15 cellular contexts compared by ENCODE assay signal in genomic region chr1:27133158-27133557, GRCh38. TPM values are rescaled to one million over a fixed set of nuclear protein-coding genes. Genes with fewer than 3 reads are reported as not detected.
DNase-seq lines count a peak whose midpoint lies in the region; ATAC-seq and TF ChIP-seq lines count a peak whose summit lies in the region.
"Had no signal": no experiment of that assay in that cellular context is flagged by ENCODE, and none has a peak within 500 bp of the region (broad histone marks: within the 10 kb centered on the region; RNA-seq: fewer than 3 reads in every experiment).

No MANE protein-coding gene starts in this region.

- peaks cover 57% of the 10 kb centered on the region for H3K4me1 Mint-ChIP-seq in activated B cell treated with CpG ODN at 0.5 μM for 24 hours

- no peak overlapping the region for H3K4me3 ChIP-seq in right atrium auricular region
- no peak overlapping the region for H3K4me3 ChIP-seq in psoas muscle
- H3K4me3 ChIP-seq in PC-3 (ENCODE audit: low read length), result no peak overlapping the region
- no peak overlapping the region for H3K4me3 ChIP-seq in sigmoid colon
- H3K4me3 ChIP-seq: SK-N-MC had no signal

- H3K79me2 ChIP-seq in PC-3 (ENCODE audit: low read length), result peaks cover 18% of the 10 kb centered on the region

- H3K27ac ChIP-seq in right atrium auricular region (peak overlapping the region; percentile 65 to 66), psoas muscle (peak overlapping the region; percentile 54), PC-3 (ENCODE audit: low read length) (no peak overlapping the region), sigmoid colon (no peak overlapping the region)
- H3K27ac ChIP-seq: SK-N-MC had no signal

- ATAC-seq in activated B cell treated with CpG ODN at 0.5 μM for 24 hours (ENCODE audit: low read depth) (no peak), psoas muscle (no peak), PC-3 (no peak)

- H3K27me3 ChIP-seq in right atrium auricular region (no peaks in the 10 kb centered on the region), psoas muscle (ENCODE audit: insufficient read depth in 3 of 3, low read length in 2 of 3) (no peaks in the 10 kb centered on the region), PC-3 (ENCODE audit: low read length) (no peaks in the 10 kb centered on the region), sigmoid colon (no peaks in the 10 kb centered on the region)
- H3K27me3 ChIP-seq: BE2C had no signal

- peaks cover under 1% of the 10 kb centered on the region for H3K36me3 Mint-ChIP-seq in activated B cell treated with CpG ODN at 0.5 μM for 24 hours (ENCODE audit: low read depth)

- no TSS peak for BruUV-seq in PC-3 (replicated peaks; lab: Mats Ljungman, UMichigan)

- H3K36me3 ChIP-seq in right atrium auricular region (no peaks in the 10 kb centered on the region), psoas muscle (ENCODE audit: insufficient read depth in 1 of 2, low read depth in 1 of 2) (no peaks in the 10 kb centered on the region), PC-3 (ENCODE audit: low read depth, low read length) (peaks cover 5% of the 10 kb centered on the region; the same call in 1 of the 2 replicates), sigmoid colon (no peaks in the 10 kb centered on the region)
- H3K36me3 ChIP-seq: BE2C had no signal

- H3K9me3 ChIP-seq in right atrium auricular region, result no peaks in the 10 kb centered on the region
- H3K9me3 ChIP-seq in psoas muscle, result no peaks in the 10 kb centered on the region
- no peaks in the 10 kb centered on the region for H3K9me3 ChIP-seq in PC-3 (ENCODE audit: low read length)
- no peaks in the 10 kb centered on the region for H3K9me3 ChIP-seq in sigmoid colon
- H3K9me3 ChIP-seq: BE2C had no signal

- H3K4me3 Mint-ChIP-seq in activated B cell treated with CpG ODN at 0.5 μM for 24 hours, result no peak overlapping the region
- H3K4me3 Mint-ChIP-seq: H9 had no signal

- no peak for TF ChIP-seq POLR2A in sigmoid colon (IDR thresholded peaks at IDR 0.05)

- intact Hi-C loops in cardiac septum (cut with DNase I) (no loop called here), activated B cell treated with CpG ODN at 0.5 μM for 24 hours (cut with micrococcal nuclease) (no loop called here), psoas muscle (cut with DNase I) (no loop called here), PC-3 (cut with micrococcal nuclease) (no loop called here), sigmoid colon (cut with DNase I) (no loop called here)

- H3K9me2 ChIP-seq in PC-3 (replicated peaks; ENCODE audit: low read length), result no peaks in the 10 kb centered on the region

- TF ChIP-seq CTCF in right atrium auricular region (IDR thresholded peaks at IDR 0.05), result no peak
- TF ChIP-seq CTCF in activated B cell treated with CpG ODN at 0.5 μM for 24 hours (IDR thresholded peaks at IDR 0.05), result no peak
- TF ChIP-seq CTCF in psoas muscle (IDR thresholded peaks at IDR 0.05), result no peak
- TF ChIP-seq CTCF in PC-3 (conservative IDR thresholded peaks at IDR 0.05; ENCODE audit: low read depth, low read length), result no peak
- TF ChIP-seq CTCF in sigmoid colon (IDR thresholded peaks at IDR 0.05), result no peak

- POLR2A ChIA-PET in activated B cell treated with CpG ODN at 0.5 μM for 24 hours (lab: Charles Lee) (interaction anchor here (0.7 to 12.3 kb wide), 2 partner anchors 19 to 29 kb away, joined by 4 to 127 read pairs; partner anchors contain the start of gene SLC9A1), PC-3 (lab: Charles Lee; ENCODE audit: unreplicated experiment) (no interaction called here)

- no peak for TF ChIP-seq EP300 in sigmoid colon (IDR thresholded peaks at IDR 0.05)

- H3F3A ChIP-seq in PC-3 (ENCODE audit: low read length, unreplicated experiment), result no peaks in the 10 kb centered on the region

- H3K9ac ChIP-seq in PC-3 (ENCODE audit: low read length), result no peak overlapping the region

- no peak overlapping the region for H3K4me2 ChIP-seq in PC-3 (ENCODE audit: low read length)

- 65 to 80% (median 80%) methylated on average over 5 of the region's 5 CpGs for WGBS in psoas muscle, 3 donors
- 82 to 85% methylated on average over 5 of the region's 5 CpGs for WGBS in sigmoid colon, 2 donors

- no peaks in the 10 kb centered on the region for H3K27me3 Mint-ChIP-seq in activated B cell treated with CpG ODN at 0.5 μM for 24 hours

- DNase-seq in right atrium auricular region (ENCODE audit: low spot score) (no peak), cardiac septum (ENCODE audit: low spot score) (no peak), activated B cell treated with CpG ODN at 0.5 μM for 24 hours (no peak), psoas muscle (no peak), NOMO-1 (lab: John Stamatoyannopoulos, UW; ENCODE audit: unreplicated experiment in 2 of 2) (no peak), PC-3 (no peak), sigmoid colon (no peak)
- DNase-seq: BE2C, H9, Kasumi-1, NCI-H1417, NCI-H2029, NCI-H510A treated with DMSO at 0.1 percent for 48 hours, OCI-M1 had no signal

- H4K20me1 ChIP-seq in PC-3 (ENCODE audit: low read length), result no peaks in the 10 kb centered on the region

- H3K4me1 ChIP-seq in right atrium auricular region (peaks cover 0 to 60% of the 10 kb centered on the region in 2 donors), psoas muscle (peaks cover 64% of the 10 kb centered on the region), PC-3 (ENCODE audit: insufficient read depth, low read length) (peaks cover 6% of the 10 kb centered on the region), sigmoid colon (peaks cover 0 to 38% (median 28%) of the 10 kb centered on the region in 4 donors)

- H3K27ac Mint-ChIP-seq in activated B cell treated with CpG ODN at 0.5 μM for 24 hours, result peak overlapping the region; percentile 35
- H3K27ac Mint-ChIP-seq: H9 had no signal

- H3K9me3 Mint-ChIP-seq in activated B cell treated with CpG ODN at 0.5 μM for 24 hours, result no peaks in the 10 kb centered on the region
- H3K9me3 Mint-ChIP-seq: H9 had no signal

- CTCF ChIA-PET in activated B cell treated with CpG ODN at 0.5 μM for 24 hours (lab: Charles Lee) (interaction anchor here (1.8 kb wide), 1 partner anchor 21 kb away, joined by 6 read pairs; no protein-coding TSS in a partner anchor), PC-3 (lab: Charles Lee) (no interaction called here)

- no peak overlapping the region for H2AFZ ChIP-seq in PC-3 (ENCODE audit: low read length)

RNA-seq across cellular contexts. Expression of gene SLC9A1, which starts 21.8 kb away (rescaled TPM):
- total RNA-seq in right atrium auricular region, result 10 to 100 TPM; 20.0 to 28.3 TPM
- total RNA-seq in cardiac septum, result 26.1 TPM
- 12.2 and 13.6 TPM in 2 replicates for total RNA-seq in activated B cell treated with CpG ODN at 0.5 μM for 24 hours
- 10 to 100 TPM in 1 of 4 donors, 1 to 10 TPM in 3; 5.2 to 14.3 (median 7.7) TPM for total RNA-seq in psoas muscle
- 10 to 100 TPM in 1 of 3 donors, 1 to 10 TPM in 2; 2.3 to 17.0 (median 3.8) TPM for polyA plus RNA-seq in psoas muscle
- total RNA-seq in PC-3 (2014; rRNA removed), result 25.2 and 26.4 TPM in 2 replicates
- 10 to 100 TPM; 11.4 to 25.2 (median 13.3) TPM for total RNA-seq in sigmoid colon
- polyA plus RNA-seq in sigmoid colon, result 10 to 100 TPM in 2 of 3 donors, 1 to 10 TPM in 1; 6.0 to 64.4 (median 10.6) TPM

Comparison
In these comparisons a context has a peak if more than half of its experiments do, and no peak if none do; other contexts are left out.
1. H3K27ac ChIP-seq: peak in right atrium auricular region (2 of 2) and psoas muscle (single experiment); none in PC-3 (single experiment) and sigmoid colon (0 of 4).